In the genomic region with DNA sequence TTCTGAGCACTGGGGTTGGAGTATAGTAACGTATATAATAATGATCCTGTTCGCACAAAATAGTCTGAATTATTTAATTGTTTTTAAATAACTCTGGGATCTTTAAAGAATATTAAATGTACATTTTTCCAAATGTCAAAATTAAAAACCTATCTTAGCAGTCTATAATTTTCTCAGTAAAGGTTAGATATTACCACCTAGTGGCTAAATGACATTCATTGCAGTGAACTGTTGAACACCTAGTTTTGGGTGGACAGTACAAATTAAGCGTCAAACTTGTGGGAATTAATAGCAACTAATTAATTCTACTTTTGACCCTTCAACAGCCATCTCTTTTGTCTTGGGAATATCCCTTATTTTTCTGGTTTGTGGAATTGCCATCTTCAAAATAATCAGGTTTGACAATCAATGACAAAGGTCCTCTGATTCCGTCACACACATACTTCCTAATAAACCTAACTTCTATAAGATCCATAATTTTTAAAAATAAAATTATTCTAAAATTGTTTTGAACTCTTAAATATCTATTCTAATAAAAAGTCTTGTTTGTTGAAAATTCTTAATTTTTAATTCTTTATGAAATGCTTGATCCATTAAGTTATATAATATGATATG, we compare ENCODE assay signal across 10 cellular contexts.
A peak's percentile ranks its signal among the peaks of the same experiment; 100 is the strongest.
DNase-seq lines count a peak whose midpoint lies in the region; TF ChIP-seq lines count a peak whose summit lies in the region.
"Had no signal": no experiment of that assay in that cellular context is flagged by ENCODE, and none has a peak within 500 bp of the region (broad histone marks: within the 10 kb centered on the region; RNA-seq: fewer than 3 reads in every experiment).

No MANE protein-coding gene starts in this region.

- no peak overlapping the region for H3K4me3 ChIP-seq in ascending aorta
- H3K4me3 ChIP-seq in liver (ENCODE audit: low read depth in 1 of 3, low read length in 3 of 3): no peak overlapping the region
- H3K4me3 ChIP-seq in thyroid gland (replicated peaks in 1 of 3): no peak overlapping the region
- H3K4me3 ChIP-seq: uterus had no signal

- H3K36me3 ChIP-seq in ascending aorta: no peaks in the 10 kb centered on the region
- H3K36me3 ChIP-seq in liver (ENCODE audit: control insufficient read depth in 4 of 4, insufficient read depth in 3 of 4, low read depth in 1 of 4, low read length in 3 of 4): no peaks in the 10 kb centered on the region
- H3K36me3 ChIP-seq in thyroid gland: no peaks in the 10 kb centered on the region
- H3K36me3 ChIP-seq: uterus had no signal

- H3K4me1 ChIP-seq in ascending aorta (no peaks in the 10 kb centered on the region), liver (ENCODE audit: control insufficient read depth in 4 of 4, insufficient read depth in 4 of 4, low read length in 3 of 4) (no peaks in the 10 kb centered on the region), thyroid gland (peaks cover 10 to 12% of the 10 kb centered on the region in 2 donors)
- H3K4me1 ChIP-seq: uterus had no signal

- no peak overlapping the region for H3K27ac ChIP-seq in ascending aorta
- H3K27ac ChIP-seq in liver (ENCODE audit: low read depth in 1 of 2, low read length in 2 of 2): no peak overlapping the region
- no peak overlapping the region for H3K27ac ChIP-seq in thyroid gland
- H3K27ac ChIP-seq: uterus had no signal

- DNase-seq in AG20443 (ENCODE audit: low spot score) (peak; percentile 13), KBM-7 (peak; percentile 30), ascending aorta (ENCODE audit: low spot score in 2 of 2) (no peak), thyroid gland (no peak), T1000 (lab: John Stamatoyannopoulos, UW) (no peak), pons (ENCODE audit: low spot score) (no peak)
- DNase-seq in activated T-cell treated with anti-CD3 and anti-CD28 coated beads, Interleukin-2, amount 50 U/mL, for 48 hours: no peak
- DNase-seq: activated T-cell treated with anti-CD3 and anti-CD28 coated beads for 4 hours, uterus had no signal

- intact Hi-C loops in ascending aorta (cut with DNase I): loop anchor here (5.0 to 10.0 kb wide), 2 partner anchors 406 to 1084 kb away; no protein-coding TSS in a partner anchor
- intact Hi-C loops in thyroid gland (cut with DNase I): loop anchor here (5.0 to 10.0 kb wide), 2 partner anchors 1044 to 1086 kb away; no protein-coding TSS in a partner anchor

- H3K27me3 ChIP-seq in ascending aorta (no peaks in the 10 kb centered on the region), liver (ENCODE audit: control insufficient read depth in 4 of 4, insufficient read depth in 4 of 4, low read length in 3 of 4) (peaks cover 0 to 4% (median 0%) of the 10 kb centered on the region in 4 donors), thyroid gland (no peaks in the 10 kb centered on the region)
- H3K27me3 ChIP-seq: uterus had no signal

- TF ChIP-seq RAD21 in liver (IDR thresholded peaks at IDR 0.05): peak; percentile 26 to 53

- in situ Hi-C loops in KBM-7 (cut with MboI; ENCODE audit: low pct_unique_long_range_greater_than_20kb, low sequenced_read_pairs): loop anchor here (25.0 kb wide), 1 partner anchor 1059 kb away; no protein-coding TSS in a partner anchor

- no peaks in the 10 kb centered on the region for H3K9me3 ChIP-seq in ascending aorta
- H3K9me3 ChIP-seq in liver (ENCODE audit: control insufficient read depth in 4 of 4, low read length in 3 of 4): no peaks in the 10 kb centered on the region
- H3K9me3 ChIP-seq in thyroid gland: no peaks in the 10 kb centered on the region
- H3K9me3 ChIP-seq: uterus had no signal

- WGBS in liver: 82% methylated on average over 4 of the region's 4 CpGs
- whole genome bisulfite sequencing in thyroid gland, 2 donors: 89 to 91% methylated on average over 4 of the region's 4 CpGs

- TF ChIP-seq CTCF in ascending aorta (IDR thresholded peaks at IDR 0.05) (peak in 2 of 3 experiments; percentile 30 to 41), liver (IDR thresholded peaks at IDR 0.05; ENCODE audit: low read depth, low read length, missing input control) (peak; percentile 20), thyroid gland (IDR thresholded peaks at IDR 0.05) (peak in 1 of 6 experiments; percentile 11)

- TF ChIP-seq POLR2A in thyroid gland (IDR thresholded peaks at IDR 0.05): no peak

- no peak overlapping the region for H3K9ac ChIP-seq in liver (ENCODE audit: low read depth in 1 of 2, low read length in 2 of 2)

TF ChIP-seq in liver, 16 proteins besides CTCF, POLR2A, EP300 and RAD21:
- TF ChIP-seq HNF4A (conservative IDR thresholded peaks at IDR 0.05) (no peak), MAX (IDR thresholded peaks at IDR 0.05) (no peak), NR2F2 (IDR thresholded peaks at IDR 0.05) (no peak), EGR1 (IDR thresholded peaks at IDR 0.05; ENCODE audit: low read depth in 2 of 2) (no peak), TAF1 (conservative IDR thresholded peaks at IDR 0.05) (no peak), RXRA (IDR thresholded peaks at IDR 0.05) (no peak), JUND (IDR thresholded peaks at IDR 0.05) (no peak), SP1 (IDR thresholded peaks at IDR 0.05) (no peak), HNF4G (IDR thresholded peaks at IDR 0.05) (no peak)
- TF ChIP-seq, protein P1, sequence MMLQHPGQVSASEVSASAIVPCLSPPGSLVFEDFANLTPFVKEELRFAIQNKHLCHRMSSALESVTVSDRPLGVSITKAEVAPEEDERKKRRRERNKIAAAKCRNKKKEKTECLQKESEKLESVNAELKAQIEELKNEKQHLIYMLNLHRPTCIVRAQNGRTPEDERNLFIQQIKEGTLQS (IDR thresholded peaks at IDR 0.05): no peak
- TF ChIP-seq, protein P2, sequence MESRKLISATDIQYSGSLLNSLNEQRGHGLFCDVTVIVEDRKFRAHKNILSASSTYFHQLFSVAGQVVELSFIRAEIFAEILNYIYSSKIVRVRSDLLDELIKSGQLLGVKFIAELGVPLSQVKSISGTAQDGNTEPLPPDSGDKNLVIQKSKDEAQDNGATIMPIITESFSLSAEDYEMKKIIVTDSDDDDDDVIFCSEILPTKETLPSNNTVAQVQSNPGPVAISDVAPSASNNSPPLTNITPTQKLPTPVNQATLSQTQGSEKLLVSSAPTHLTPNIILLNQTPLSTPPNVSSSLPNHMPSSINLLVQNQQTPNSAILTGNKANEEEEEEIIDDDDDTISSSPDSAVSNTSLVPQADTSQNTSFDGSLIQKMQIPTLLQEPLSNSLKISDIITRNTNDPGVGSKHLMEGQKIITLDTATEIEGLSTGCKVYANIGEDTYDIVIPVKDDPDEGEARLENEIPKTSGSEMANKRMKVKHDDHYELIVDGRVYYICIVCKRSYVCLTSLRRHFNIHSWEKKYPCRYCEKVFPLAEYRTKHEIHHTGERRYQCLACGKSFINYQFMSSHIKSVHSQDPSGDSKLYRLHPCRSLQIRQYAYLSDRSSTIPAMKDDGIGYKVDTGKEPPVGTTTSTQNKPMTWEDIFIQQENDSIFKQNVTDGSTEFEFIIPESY (IDR thresholded peaks at IDR 0.05): no peak

Comparison
In these comparisons a context has a peak if more than half of its experiments do, and no peak if none do; other contexts are left out.
1. DNase-seq: peak in AG20443 (single experiment) and KBM-7 (single experiment); none in ascending aorta (0 of 2), thyroid gland (0 of 2), T1000 (single experiment), pons (single experiment) and activated T-cell treated with anti-CD3 and anti-CD28 coated beads, Interleukin-2, amount 50 U/mL, for 48 hours (0 of 2).